8 cellular contexts compared by ENCODE assay signal in genomic region chr4:12987284-12987683, GRCh38.
"Had no signal": no experiment of that assay in that cellular context is flagged by ENCODE, and none has a peak within 500 bp of the region (broad histone marks: within the 10 kb centered on the region; RNA-seq: fewer than 3 reads in every experiment).

No MANE protein-coding gene starts in this region.

- H3K9ac ChIP-seq: GM23248 had no signal

- H3K27ac ChIP-seq: GM23248 had no signal

- ATAC-seq: HCT116, HepG2 had no signal

- H2AFZ ChIP-seq: GM23248 had no signal

- H3K4me1 ChIP-seq: HAP-1 had no signal

- DNase-seq: GM23248, GOT3, H7, HFFc6, KBM-7 had no signal

- H3K9me3 ChIP-seq: HAP-1 had no signal

- H3K36me3 ChIP-seq: HAP-1 had no signal

- H3K4me3 ChIP-seq: GM23248, HAP-1 had no signal
